7 cellular contexts compared by ENCODE assay signal in the genomic region with DNA sequence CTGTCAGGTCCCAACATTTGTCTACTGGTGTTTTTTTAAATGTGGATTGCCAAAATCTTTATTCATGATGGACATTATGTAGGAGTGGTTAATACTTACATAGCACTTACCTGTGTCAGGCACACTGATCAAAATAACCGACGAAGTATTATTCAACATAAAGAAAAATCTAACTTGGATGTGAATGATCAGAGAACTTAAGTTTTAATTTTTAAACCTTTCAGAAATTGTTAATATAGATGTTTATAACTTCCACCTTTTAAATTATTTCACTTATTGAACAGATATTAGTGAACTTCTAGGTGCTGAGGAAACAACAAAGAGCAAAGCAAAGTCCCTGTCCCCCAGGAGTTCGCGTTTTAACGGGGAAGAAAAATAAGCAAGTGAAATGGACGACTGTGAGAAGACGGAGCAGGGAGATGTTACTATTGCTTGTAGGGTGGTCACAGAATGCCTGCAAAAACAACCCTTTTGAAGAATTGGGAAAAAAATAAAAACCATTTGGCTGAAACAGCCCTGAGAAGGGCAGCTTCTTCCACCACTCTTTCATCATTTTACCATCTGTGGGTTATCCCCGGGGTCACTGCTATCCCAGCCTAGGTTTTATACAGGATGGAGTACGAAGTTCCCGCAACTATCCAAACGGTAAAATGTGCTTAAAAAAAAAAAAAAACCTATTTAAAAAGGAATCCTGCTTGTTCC. TPM values are rescaled to one million over a fixed set of nuclear protein-coding genes. Genes with fewer than 3 reads are reported as not detected.
DNase-seq lines count a peak whose midpoint lies in the region; ATAC-seq and TF ChIP-seq lines count a peak whose summit lies in the region.

No MANE protein-coding gene starts in this region.

- peaks cover 4% of the 10 kb centered on the region; the same call in 1 of the 2 replicates for H3K9me3 ChIP-seq in NT2/D1 (ENCODE audit: insufficient read depth, low read length)
- peaks cover 12% of the 10 kb centered on the region for H3K9me3 ChIP-seq in endodermal cell (ENCODE audit: control insufficient read depth, low read length)

- H3K27ac ChIP-seq in endodermal cell (ENCODE audit: low read depth, low read length) = no peak overlapping the region

- H3K9ac ChIP-seq in NT2/D1 (ENCODE audit: insufficient read length, low read depth) = peak overlapping the region; percentile 65
- H3K9ac ChIP-seq in endodermal cell (ENCODE audit: extremely low read depth, low read length, poor library complexity, severe bottlenecking) = peak overlapping the region; percentile 27

- DNase-seq in NT2/D1 (ENCODE audit: low read depth, low spot score) (no peak), endodermal cell (no peak), SIG-M5 treated with dmso at 0.1 percent for 504 hours (lab: John Stamatoyannopoulos, UW; ENCODE audit: unreplicated experiment) (no peak), ACHN (no peak)
- no peak for DNase-seq in stimulated activated CD4-positive, alpha-beta T cell treated with anti-CD3 and anti-CD28 coated beads, Interleukin-4, amount 100 ng/mL, for 4 hours

- no peaks in the 10 kb centered on the region for H3K4me1 ChIP-seq in NT2/D1 (ENCODE audit: insufficient read depth, insufficient read length)
- no peaks in the 10 kb centered on the region for H3K4me1 ChIP-seq in endodermal cell (ENCODE audit: control insufficient read depth, insufficient read depth, low read length)

- H3K27me3 Mint-ChIP-seq in endodermal cell (ENCODE audit: insufficient read depth) (peaks cover 17% of the 10 kb centered on the region), nephron (ENCODE audit: low read depth) (no peaks in the 10 kb centered on the region)

- TF ChIP-seq CTCF in endodermal cell (conservative IDR thresholded peaks at IDR 0.05) (no peak), nephron (IDR thresholded peaks at IDR 0.05; ENCODE audit: unreplicated experiment in 3 of 3) (no peak)

- peak overlapping the region; percentile 91 for H3K27ac Mint-ChIP-seq in endodermal cell
- H3K27ac Mint-ChIP-seq in nephron = peak overlapping the region; percentile 53 to 96 (median 89)

- peaks cover 15% of the 10 kb centered on the region for H3K4me1 Mint-ChIP-seq in endodermal cell
- H3K4me1 Mint-ChIP-seq in nephron = peaks cover 14% of the 10 kb centered on the region

- ATAC-seq in GM21619 (IDR thresholded peaks at IDR 0.05; ENCODE audit: unreplicated experiment) = peak; percentile 22

- peaks cover 5% of the 10 kb centered on the region for H3K27me3 ChIP-seq in NT2/D1 (ENCODE audit: insufficient read depth, insufficient read length)
- peaks cover 12% of the 10 kb centered on the region for H3K27me3 ChIP-seq in endodermal cell (ENCODE audit: control insufficient read depth, insufficient read depth, low read length, poor library complexity, severe bottlenecking)

- WGBS in endodermal cell (ENCODE audit: insufficient coverage in 1 of 2, insufficient read length in 1 of 2), 2 experiments = 9 to 29% methylated on average over 9 to 11 of the region's 11 CpGs

- H3K9me3 Mint-ChIP-seq in endodermal cell (peaks cover 10% of the 10 kb centered on the region), nephron (peaks cover 3% of the 10 kb centered on the region)

- H3K36me3 ChIP-seq in NT2/D1 (ENCODE audit: insufficient read depth, insufficient read length, low read length) = peaks cover 4% of the 10 kb centered on the region
- H3K36me3 ChIP-seq in endodermal cell (ENCODE audit: control insufficient read depth, insufficient read depth, low read length) = no peaks in the 10 kb centered on the region

- in situ Hi-C loops in ACHN (cut with HindIII; ENCODE audit: low pct_ligation_motif_present, low pct_unique_long_range_greater_than_20kb, low sequenced_read_pairs) = no loop called here

- H3K4me3 ChIP-seq in NT2/D1 (ENCODE audit: insufficient read length, low read depth) = peak overlapping the region; percentile 53
- H3K4me3 ChIP-seq in endodermal cell (ENCODE audit: low read length) = peak overlapping the region; percentile 85

- H3K36me3 Mint-ChIP-seq in endodermal cell (ENCODE audit: low read depth) = peaks cover 8% of the 10 kb centered on the region
- peaks cover 8% of the 10 kb centered on the region for H3K36me3 Mint-ChIP-seq in nephron (ENCODE audit: low read depth)

- peak overlapping the region; percentile 77 for H3K4me3 Mint-ChIP-seq in endodermal cell
- H3K4me3 Mint-ChIP-seq in nephron = peak overlapping the region; percentile 93 to 98 (median 96)

RNA-seq across cellular contexts. Expression of gene APH1B, which starts 0.9 kb away (rescaled TPM):
- 10 to 100 TPM; 19.5 to 22.7 TPM for total RNA-seq in endodermal cell
- 12.3 TPM for polyA plus RNA-seq in endodermal cell (2013, experiment 1 of 2)
- polyA plus RNA-seq in endodermal cell (2013, experiment 2 of 2) = 10.4 TPM
